8 cellular contexts compared by ENCODE assay signal in genomic region chr20:9392892-9393857, GRCh38.
DNase-seq lines count a peak whose midpoint lies in the region; ATAC-seq and TF ChIP-seq lines count a peak whose summit lies in the region.

No MANE protein-coding gene starts in this region.

- H3K9me3 Mint-ChIP-seq in osteocyte (ENCODE audit: unreplicated experiment), result no peaks in the 10 kb centered on the region
- no peaks in the 10 kb centered on the region for H3K9me3 Mint-ChIP-seq in CD8-positive, alpha-beta T cell

- no peaks in the 10 kb centered on the region for H3K4me1 ChIP-seq in CD8-positive, alpha-beta T cell (ENCODE audit: insufficient read depth, low read length)

- no peaks in the 10 kb centered on the region for H3K9me3 ChIP-seq in CD8-positive, alpha-beta T cell (ENCODE audit: low read length)

- no peak overlapping the region for H3K4me3 ChIP-seq in CD8-positive, alpha-beta T cell (ENCODE audit: low read depth, low read length)

- POLR2A ChIA-PET in CD8-positive, alpha-beta T cell (lab: Charles Lee), result no interaction called here

- peaks cover 5% of the 10 kb centered on the region for H3K36me3 Mint-ChIP-seq in osteocyte (ENCODE audit: unreplicated experiment)
- H3K36me3 Mint-ChIP-seq in CD8-positive, alpha-beta T cell, result no peaks in the 10 kb centered on the region

- no peak overlapping the region for H3K4me3 Mint-ChIP-seq in osteocyte (ENCODE audit: unreplicated experiment)
- H3K4me3 Mint-ChIP-seq in CD8-positive, alpha-beta T cell, result no peak overlapping the region

- ATAC-seq in GM19438 (IDR thresholded peaks at IDR 0.05; ENCODE audit: low read depth, unreplicated experiment) (peak; percentile 50), HG03439 (IDR thresholded peaks at IDR 0.05; ENCODE audit: unreplicated experiment) (no peak)
- no peak for ATAC-seq in CD8-positive, alpha-beta T cell

- peaks cover 15% of the 10 kb centered on the region for H3K4me1 Mint-ChIP-seq in osteocyte (ENCODE audit: unreplicated experiment)
- no peaks in the 10 kb centered on the region for H3K4me1 Mint-ChIP-seq in CD8-positive, alpha-beta T cell (ENCODE audit: low read depth)

- no peaks in the 10 kb centered on the region for H3K27me3 ChIP-seq in CD8-positive, alpha-beta T cell (ENCODE audit: insufficient read depth, low read length)

- no peak overlapping the region for H3K27ac ChIP-seq in CD8-positive, alpha-beta T cell (ENCODE audit: low read depth, low read length)

- no peak overlapping the region for H3K27ac Mint-ChIP-seq in osteocyte (ENCODE audit: unreplicated experiment)
- H3K27ac Mint-ChIP-seq in CD8-positive, alpha-beta T cell, result no peak overlapping the region

- CTCF ChIA-PET in CD8-positive, alpha-beta T cell (lab: Charles Lee), result no interaction called here

- H3K36me3 ChIP-seq in CD8-positive, alpha-beta T cell (ENCODE audit: insufficient read depth, low read length), result no peaks in the 10 kb centered on the region

- peak; percentile 92 for TF ChIP-seq CTCF in osteocyte (IDR thresholded peaks at IDR 0.05)
- TF ChIP-seq CTCF in CD8-positive, alpha-beta T cell (IDR thresholded peaks at IDR 0.05), result no peak

- H3K27me3 Mint-ChIP-seq in osteocyte (ENCODE audit: unreplicated experiment), result no peaks in the 10 kb centered on the region
- H3K27me3 Mint-ChIP-seq in CD8-positive, alpha-beta T cell (ENCODE audit: low read depth), result no peaks in the 10 kb centered on the region

- DNase-seq in COLO668 (lab: John Stamatoyannopoulos, UW; ENCODE audit: unreplicated experiment), result peak; percentile 18
- DNase-seq in NCI-H1105 (lab: John Stamatoyannopoulos, UW), result peak; percentile 47
- DNase-seq in SKM-1 treated with dmso at 0.1 percent for 144 hours (lab: John Stamatoyannopoulos, UW; ENCODE audit: unreplicated experiment), result peak; percentile 44
- peak; percentile 23 for DNase-seq in foreskin melanocyte
- peak; percentile 86 for DNase-seq in osteocyte (ENCODE audit: extremely low spot score, unreplicated experiment)
- no peak for DNase-seq in CD8-positive, alpha-beta T cell

- intact Hi-C loops in CD8-positive, alpha-beta T cell (cut with DNase I, micrococcal nuclease), result no loop called here

Comparison
In these comparisons a context has a peak if more than half of its experiments do, and no peak if none do; other contexts are left out.
1. DNase-seq: peak in COLO668 (single experiment), NCI-H1105 (single experiment), SKM-1 treated with dmso at 0.1 percent for 144 hours (single experiment), foreskin melanocyte (single experiment) and osteocyte (single experiment); none in CD8-positive, alpha-beta T cell (0 of 7).